ENCODE assay signal across 8 cellular contexts in the genomic region with DNA sequence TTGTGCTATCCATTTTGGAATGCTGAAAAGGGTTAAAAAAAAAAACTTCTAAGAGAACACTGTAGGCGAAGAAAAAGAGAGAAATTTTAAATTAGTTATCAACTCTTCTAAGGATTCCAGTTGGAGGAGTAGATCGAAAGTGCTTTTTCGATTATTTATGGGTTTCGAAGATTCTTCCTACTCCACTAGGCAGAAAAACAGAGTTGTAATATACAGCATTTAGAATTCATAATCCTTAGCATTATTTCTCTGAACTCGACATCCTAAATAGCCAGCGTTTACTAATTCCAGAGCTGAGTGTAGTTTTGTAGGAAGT. TPM values are rescaled to one million over a fixed set of nuclear protein-coding genes. Genes with fewer than 3 reads are reported as not detected.
DNase-seq lines count a peak whose midpoint lies in the region; ATAC-seq, FAIRE-seq and TF ChIP-seq lines count a peak whose summit lies in the region.
"Had no signal": no experiment of that assay in that cellular context is flagged by ENCODE, and none has a peak within 500 bp of the region (broad histone marks: within the 10 kb centered on the region; RNA-seq: fewer than 3 reads in every experiment).

No MANE protein-coding gene starts in this region.

- peaks cover 1 to 3% of the 10 kb centered on the region in 2 donors for H3K36me3 Mint-ChIP-seq in stimulated activated naive B cell treated with anti-CD40 and anti-IgM and Interleukin-4, amounts not matched to agents 10 μg/mL and 1 μg/mL and 100 μg/mL, for 72 hours

- peaks cover 10 to 19% of the 10 kb centered on the region in 2 donors for H3K4me1 Mint-ChIP-seq in stimulated activated naive B cell treated with anti-CD40 and anti-IgM and Interleukin-4, amounts not matched to agents 10 μg/mL and 1 μg/mL and 100 μg/mL, for 72 hours

- FAIRE-seq in keratinocyte (lab: Jason Lieb, UNC): no peak

- H3K79me2 ChIP-seq in keratinocyte (ENCODE audit: control insufficient read depth, insufficient read depth, low read length): peaks cover 37% of the 10 kb centered on the region

- H3K4me2 ChIP-seq in keratinocyte (ENCODE audit: control insufficient read depth, extremely low read depth, insufficient read depth, low read depth, low read length): peak overlapping the region; percentile 89

- peaks cover 4% of the 10 kb centered on the region for H4K20me1 ChIP-seq in keratinocyte (ENCODE audit: control insufficient read depth, extremely low read depth, insufficient read depth, low read length)

- peaks cover 48 to 50% of the 10 kb centered on the region in 2 donors for H3K27me3 Mint-ChIP-seq in stimulated activated naive B cell treated with anti-CD40 and anti-IgM and Interleukin-4, amounts not matched to agents 10 μg/mL and 1 μg/mL and 100 μg/mL, for 72 hours

- dilution Hi-C loops in keratinocyte (cut with MboI; ENCODE audit: extremely low pct_ligation_motif_present, low sequenced_read_pairs): no loop called here

- no peak for DNase-seq in ascending aorta (ENCODE audit: low spot score in 2 of 2)
- no peak for DNase-seq in keratinocyte (ENCODE audit: low read depth, low spot score)
- DNase-seq in stimulated activated naive B cell treated with anti-CD40 and anti-IgM and Interleukin-4, amounts not matched to agents 10 μg/mL and 1 μg/mL and 100 μg/mL, for 72 hours: no peak
- DNase-seq in NCI-H510A (lab: John Stamatoyannopoulos, UW): no peak
- no peak for DNase-seq in DMS114 treated with DMSO at 0.1 percent for 48 hours (lab: John Stamatoyannopoulos, UW; ENCODE audit: unreplicated experiment)
- DNase-seq: MV-4-11 had no signal

- H3K9me3 ChIP-seq in HUES6 (ENCODE audit: control insufficient read depth, insufficient read depth, low read depth, low read length): no peaks in the 10 kb centered on the region
- no peaks in the 10 kb centered on the region for H3K9me3 ChIP-seq in ascending aorta
- no peaks in the 10 kb centered on the region for H3K9me3 ChIP-seq in keratinocyte (ENCODE audit: control insufficient read depth, low read depth, low read length)

- peaks cover 4% of the 10 kb centered on the region for H3K27me3 ChIP-seq in HUES6 (ENCODE audit: control insufficient read depth, insufficient read depth, low read length)
- H3K27me3 ChIP-seq in ascending aorta: no peaks in the 10 kb centered on the region
- no peaks in the 10 kb centered on the region for H3K27me3 ChIP-seq in keratinocyte (ENCODE audit: control insufficient read depth, extremely low read depth, insufficient read depth, low read length)

- H3K9me3 Mint-ChIP-seq in stimulated activated naive B cell treated with anti-CD40 and anti-IgM and Interleukin-4, amounts not matched to agents 10 μg/mL and 1 μg/mL and 100 μg/mL, for 72 hours: peaks cover 0 to 2% of the 10 kb centered on the region in 2 donors

- TF ChIP-seq CTCF in ascending aorta (IDR thresholded peaks at IDR 0.05) (no peak), keratinocyte (optimal IDR thresholded peaks at IDR 0.05 in 1 of 3, IDR thresholded peaks at IDR 0.05 in 1 of 3, conservative IDR thresholded peaks at IDR 0.05 in 1 of 3; ENCODE audit: extremely low read depth in 1 of 3, insufficient read depth in 2 of 3, low read length in 3 of 3) (no peak)

- H3K27ac ChIP-seq in HUES6 (ENCODE audit: low read depth, low read length): peak overlapping the region; percentile 60; the same call in 1 of the 2 replicates
- peak overlapping the region; percentile 93 to 98 for H3K27ac ChIP-seq in ascending aorta
- H3K27ac ChIP-seq in keratinocyte (ENCODE audit: control insufficient read depth, insufficient read depth, low read length): peak overlapping the region; percentile 95

- no peaks in the 10 kb centered on the region for H3K9me1 ChIP-seq in keratinocyte (ENCODE audit: control insufficient read depth, extremely low read depth, insufficient read depth, low read length)

- peak overlapping the region; percentile 68 for H2AFZ ChIP-seq in keratinocyte (ENCODE audit: control insufficient read depth, low read length)

- no peaks in the 10 kb centered on the region for H3K36me3 ChIP-seq in HUES6 (ENCODE audit: control insufficient read depth, insufficient read depth, low read length)
- no peaks in the 10 kb centered on the region for H3K36me3 ChIP-seq in ascending aorta
- peaks cover 0 to 4% of the 10 kb centered on the region in 2 experiments for H3K36me3 ChIP-seq in keratinocyte (ENCODE audit: control insufficient read depth in 2 of 2, extremely low read depth in 1 of 2, insufficient read depth in 2 of 2, low read length in 2 of 2)

- ATAC-seq in stimulated activated naive B cell treated with anti-CD40 and anti-IgM and Interleukin-4, amounts not matched to agents 10 μg/mL and 1 μg/mL and 100 μg/mL, for 72 hours (replicated peaks): no peak
- ATAC-seq in HG03175 (IDR thresholded peaks at IDR 0.05; ENCODE audit: unreplicated experiment): no peak

- peak overlapping the region; percentile 59 for H3K27ac Mint-ChIP-seq in stimulated activated naive B cell treated with anti-CD40 and anti-IgM and Interleukin-4, amounts not matched to agents 10 μg/mL and 1 μg/mL and 100 μg/mL, for 72 hours

- H3K9ac ChIP-seq in HUES6 (ENCODE audit: low read length) (peak overlapping the region; percentile 27), keratinocyte (ENCODE audit: control insufficient read depth, extremely low read depth, insufficient read depth, low read length) (peak overlapping the region; percentile 95)

- peak overlapping the region; percentile 75 to 76 for H3K4me3 Mint-ChIP-seq in stimulated activated naive B cell treated with anti-CD40 and anti-IgM and Interleukin-4, amounts not matched to agents 10 μg/mL and 1 μg/mL and 100 μg/mL, for 72 hours

- peak overlapping the region; percentile 62 for H3K4me3 ChIP-seq in HUES6 (ENCODE audit: low read depth, low read length)
- H3K4me3 ChIP-seq in ascending aorta: peak overlapping the region; percentile 87 to 90
- peak overlapping the region; percentile 76 to 97 (median 87) for H3K4me3 ChIP-seq in keratinocyte (ENCODE audit: control insufficient read depth in 2 of 3, extremely low read depth in 1 of 3, insufficient read depth in 2 of 3, low read depth in 1 of 3, low read length in 3 of 3)

- intact Hi-C loops in ascending aorta (cut with DNase I): loop anchor here (5.0 kb wide), 2 partner anchors 79 to 341 kb away; a partner anchor contains a TSS

- peaks cover 14% of the 10 kb centered on the region for H3K4me1 ChIP-seq in HUES6 (ENCODE audit: control insufficient read depth, insufficient read depth, low read length)
- peaks cover 0 to 19% of the 10 kb centered on the region in 2 donors for H3K4me1 ChIP-seq in ascending aorta
- peaks cover 22% of the 10 kb centered on the region for H3K4me1 ChIP-seq in keratinocyte (ENCODE audit: control insufficient read depth, extremely low read depth, insufficient read depth, low read length)

RNA-seq across cellular contexts. Expression of a gene that starts 0.8 kb away (rescaled TPM):
- total RNA-seq in ascending aorta: 7.3 TPM
- 40.4 to 47.3 TPM (median 44.0 TPM) in 3 replicates for polyA plus RNA-seq in keratinocyte
- 12.4 TPM for polyA plus RNA-seq in keratinocyte (2011; ENCODE audit: low read depth)
- polyA plus RNA-seq in keratinocyte (2011; cell fraction: cytosol; rRNA removed): 28.3 and 53.2 TPM in 2 replicates
- 82.3 and 95.8 TPM in 2 replicates for polyA plus RNA-seq in keratinocyte (2011; cell fraction: nucleus; rRNA removed)
- polyA plus RNA-seq in keratinocyte (2012; ENCODE audit: low replicate concordance): 13.2 and 25.2 TPM in 2 replicates
- 57.8 to 164 TPM (median 156 TPM) in 3 replicates for polyA minus RNA-seq in keratinocyte
- polyA minus RNA-seq in keratinocyte (2011; cell fraction: cytosol; rRNA and poly(A)+ RNA removed): 41.8 TPM
- polyA minus RNA-seq in keratinocyte (2011; cell fraction: nucleus; rRNA and poly(A)+ RNA removed): 82.7 and 161 TPM in 2 replicates
